ENCODE assay signal across 3 cellular contexts in the genomic region with DNA sequence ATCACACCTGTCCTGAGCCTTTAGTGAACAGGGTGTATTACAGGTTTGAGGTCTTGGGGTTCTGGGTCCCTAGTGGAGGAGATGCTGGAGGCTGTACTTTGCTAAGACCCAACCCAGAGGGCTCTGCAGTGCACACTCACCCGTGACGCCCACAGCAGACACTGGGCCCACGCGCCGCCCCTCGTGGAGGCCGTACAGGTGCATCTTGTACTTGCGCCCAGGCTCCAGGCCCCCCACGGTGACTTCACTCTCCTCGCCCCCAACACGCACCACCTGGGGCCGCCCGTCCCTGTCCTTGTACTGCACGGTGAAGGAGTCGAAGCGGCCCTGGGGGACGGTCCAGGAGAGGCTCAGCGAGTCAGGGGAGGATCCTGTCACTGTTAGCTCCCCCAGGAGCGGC. TPM values are rescaled to one million over a fixed set of nuclear protein-coding genes. Genes with fewer than 3 reads are reported as not detected.
"Had no signal": no experiment of that assay in that cellular context is flagged by ENCODE, and none has a peak within 500 bp of the region (broad histone marks: within the 10 kb centered on the region; RNA-seq: fewer than 3 reads in every experiment).

No MANE protein-coding gene starts in this region.

RNA-seq across cellular contexts. Expression of a gene that starts 29.3 kb away (rescaled TPM):
- total RNA-seq: LHCN-M2, M059J, NCI-H460 had no signal
